In the genomic region with DNA sequence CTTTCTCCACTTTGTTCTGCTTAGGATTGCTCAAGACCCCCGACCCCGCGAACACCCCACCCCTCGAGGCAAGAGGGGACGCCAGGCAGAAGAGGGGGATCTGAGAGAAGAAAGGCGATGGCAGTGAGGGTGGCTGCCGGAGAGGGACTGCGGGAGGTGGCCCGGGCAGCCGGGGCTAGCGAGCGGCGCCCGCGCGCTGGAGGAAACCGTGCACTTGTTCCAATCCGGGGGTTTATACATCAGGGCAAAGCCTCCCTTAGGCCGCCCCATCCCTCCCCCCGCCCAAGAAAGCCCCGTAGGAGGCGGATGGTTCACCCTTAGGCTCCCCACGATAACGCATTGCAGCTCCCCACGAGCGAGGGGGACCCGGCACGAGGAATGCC, we compare ENCODE assay signal across 8 cellular contexts. TPM values are rescaled to one million over a fixed set of nuclear protein-coding genes. Genes with fewer than 3 reads are reported as not detected.
DNase-seq lines count a peak whose midpoint lies in the region; ATAC-seq and TF ChIP-seq lines count a peak whose summit lies in the region.

No MANE protein-coding gene starts in this region.

- H3K14ac ChIP-seq in mesenchymal stem cell (ENCODE audit: low read length in 2 of 2): no peak overlapping the region

- H3K9me3 ChIP-seq in mesenchymal stem cell (ENCODE audit: control insufficient read depth, low read length): no peaks in the 10 kb centered on the region

- H3K36me3 ChIP-seq in mesenchymal stem cell (ENCODE audit: control insufficient read depth in 1 of 2, insufficient read depth in 2 of 2, low read depth in 1 of 2, low read length in 2 of 2): no peaks in the 10 kb centered on the region
- no peaks in the 10 kb centered on the region for H3K36me3 ChIP-seq in urinary bladder (ENCODE audit: insufficient read depth)

- H3K18ac ChIP-seq in mesenchymal stem cell (ENCODE audit: low read depth in 1 of 2, low read length in 2 of 2): no peak overlapping the region

- H2BK15ac ChIP-seq in mesenchymal stem cell (ENCODE audit: low read depth, poor library complexity, severe bottlenecking): no peak overlapping the region

- H3K27me3 Mint-ChIP-seq in chondrocyte (ENCODE audit: low read depth): peaks cover 22% of the 10 kb centered on the region

- no peak overlapping the region for H2AFZ ChIP-seq in mesenchymal stem cell (ENCODE audit: low read depth, low read length)

- no peaks in the 10 kb centered on the region for H3K9me3 Mint-ChIP-seq in chondrocyte (ENCODE audit: low read depth)

- H3K4me3 Mint-ChIP-seq in chondrocyte (ENCODE audit: unreplicated experiment): peak overlapping the region; percentile 86

- no peaks in the 10 kb centered on the region for H3K36me3 Mint-ChIP-seq in chondrocyte (ENCODE audit: low read depth)

- H4K91ac ChIP-seq in mesenchymal stem cell (ENCODE audit: low read length): no peak overlapping the region

- peak; percentile 52 for DNase-seq in activated CD8-positive, alpha-beta memory T cell treated with anti-CD3 and anti-CD28 coated beads, Interleukin-2, amount 50 U/mL, for 48 hours
- no peak for DNase-seq in activated CD8-positive, alpha-beta memory T cell treated with anti-CD3 and anti-CD28 coated beads for 24 hours
- DNase-seq in chondrocyte (ENCODE audit: low spot score) (no peak), mesenchymal stem cell (no peak), NCI-H1930 (lab: John Stamatoyannopoulos, UW) (no peak)

- H3K4me3 ChIP-seq in mesenchymal stem cell (ENCODE audit: insufficient read depth in 1 of 2, low read depth in 1 of 2, low read length in 2 of 2) (peak overlapping the region; percentile 65 to 70), urinary bladder (ENCODE audit: low read depth, low read length) (peak overlapping the region; percentile 47)

- no peak for ATAC-seq in GM19395 (IDR thresholded peaks at IDR 0.05; ENCODE audit: unreplicated experiment)
- ATAC-seq in HG03159 (IDR thresholded peaks at IDR 0.05; ENCODE audit: unreplicated experiment): no peak

- H3K4me1 ChIP-seq in mesenchymal stem cell (ENCODE audit: control insufficient read depth, insufficient read depth, low read depth, low read length): peaks cover 8% of the 10 kb centered on the region
- H3K4me1 ChIP-seq in urinary bladder (ENCODE audit: insufficient read depth): peaks cover 2% of the 10 kb centered on the region

- WGBS in mesenchymal stem cell: 4% methylated on average over 13 of the region's 28 CpGs
- 1% methylated on average over 28 of the region's 28 CpGs for WGBS in urinary bladder

- H3K27ac ChIP-seq in mesenchymal stem cell (ENCODE audit: low read length, poor library complexity, severe bottlenecking) (no peak overlapping the region), urinary bladder (ENCODE audit: low read depth) (no peak overlapping the region)

- no peak overlapping the region for H3K4ac ChIP-seq in mesenchymal stem cell (ENCODE audit: low read depth in 1 of 2, low read length in 2 of 2)

- no peak overlapping the region for H3K23ac ChIP-seq in mesenchymal stem cell (ENCODE audit: low read length in 2 of 2)

- H3K4me2 ChIP-seq in mesenchymal stem cell (ENCODE audit: low read length, poor library complexity, severe bottlenecking): peak overlapping the region; percentile 99

- H4K8ac ChIP-seq in mesenchymal stem cell (ENCODE audit: low read length): no peak overlapping the region

- no peak overlapping the region for H2BK5ac ChIP-seq in mesenchymal stem cell (ENCODE audit: low read depth, low read length, poor library complexity, severe bottlenecking)

- no peak overlapping the region for H3K9ac ChIP-seq in mesenchymal stem cell (ENCODE audit: low read length)

- no peak overlapping the region for H2BK12ac ChIP-seq in mesenchymal stem cell (ENCODE audit: low read length in 2 of 2)

- peaks cover 4 to 43% of the 10 kb centered on the region in 2 experiments for H3K27me3 ChIP-seq in mesenchymal stem cell (ENCODE audit: control insufficient read depth in 1 of 2, insufficient read depth in 1 of 2, low read length in 2 of 2)

- no peak overlapping the region for H2BK120ac ChIP-seq in mesenchymal stem cell (ENCODE audit: low read depth, low read length)

- TF ChIP-seq CTCF in chondrocyte (IDR thresholded peaks at IDR 0.05): no peak

- no peak overlapping the region for H3K27ac Mint-ChIP-seq in chondrocyte (ENCODE audit: unreplicated experiment)

- H3K4me1 Mint-ChIP-seq in chondrocyte (ENCODE audit: low read depth): peaks cover 11% of the 10 kb centered on the region

- H3K79me1 ChIP-seq in mesenchymal stem cell (replicated peaks; ENCODE audit: low read length, poor library complexity, severe bottlenecking): no peaks in the 10 kb centered on the region

- H2AK5ac ChIP-seq in mesenchymal stem cell (ENCODE audit: low read length, severe bottlenecking): no peak overlapping the region

RNA-seq across cellular contexts. Expression of gene ERC2, which starts 0.5 kb away (rescaled TPM):
- total RNA-seq in chondrocyte: 0.65 to 1.6 TPM in 2 of 3 replicates, not detected in the other
- polyA plus RNA-seq in mesenchymal stem cell (2013, experiment 1 of 2): 0.17 TPM
- 0.38 TPM for polyA plus RNA-seq in mesenchymal stem cell (2013, experiment 2 of 2)
- total RNA-seq in urinary bladder: 3.0 TPM
- 0.49 TPM for polyA plus RNA-seq in urinary bladder
